ENCODE assay signal across 1 cellular context in the genomic region with DNA sequence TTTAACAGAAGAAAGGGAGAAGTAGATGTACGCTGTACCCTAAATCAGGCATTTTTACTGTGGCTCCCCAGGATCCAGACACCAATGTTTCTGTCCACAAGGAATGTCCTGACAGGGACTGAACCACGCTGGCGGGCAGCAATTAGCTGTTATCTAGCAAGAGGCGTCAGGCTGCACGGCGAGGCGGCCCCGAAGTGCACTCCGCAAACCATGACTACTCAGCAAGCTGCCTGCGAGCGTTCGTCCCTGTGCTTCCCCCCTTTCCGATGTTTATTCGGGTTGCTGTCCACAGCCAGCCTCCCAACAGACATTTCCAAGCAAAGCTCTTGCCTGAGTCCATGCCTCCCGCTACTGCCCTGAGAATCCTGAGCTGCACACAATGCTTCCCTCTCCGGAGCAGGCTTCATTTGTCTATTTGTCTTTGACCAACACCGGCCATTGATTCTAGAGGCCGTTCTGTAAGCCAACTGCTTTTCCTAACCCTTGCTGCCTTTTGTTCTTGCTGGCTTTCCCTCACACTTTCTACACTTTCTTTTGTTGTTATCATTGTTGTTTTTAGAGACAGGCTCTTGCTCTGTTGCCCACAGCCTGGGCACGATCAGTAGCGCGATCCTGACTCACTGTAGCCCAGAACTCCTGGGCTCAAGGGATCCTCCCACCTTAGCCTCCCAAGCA.
TF ChIP-seq lines count a peak whose summit lies in the region.

No MANE protein-coding gene starts in this region.

TF ChIP-seq in HepG2, 621 proteins besides CTCF, POLR2A, EP300 and RAD21 (continued from another document and continues in another):
- TF ChIP-seq, protein P1, sequence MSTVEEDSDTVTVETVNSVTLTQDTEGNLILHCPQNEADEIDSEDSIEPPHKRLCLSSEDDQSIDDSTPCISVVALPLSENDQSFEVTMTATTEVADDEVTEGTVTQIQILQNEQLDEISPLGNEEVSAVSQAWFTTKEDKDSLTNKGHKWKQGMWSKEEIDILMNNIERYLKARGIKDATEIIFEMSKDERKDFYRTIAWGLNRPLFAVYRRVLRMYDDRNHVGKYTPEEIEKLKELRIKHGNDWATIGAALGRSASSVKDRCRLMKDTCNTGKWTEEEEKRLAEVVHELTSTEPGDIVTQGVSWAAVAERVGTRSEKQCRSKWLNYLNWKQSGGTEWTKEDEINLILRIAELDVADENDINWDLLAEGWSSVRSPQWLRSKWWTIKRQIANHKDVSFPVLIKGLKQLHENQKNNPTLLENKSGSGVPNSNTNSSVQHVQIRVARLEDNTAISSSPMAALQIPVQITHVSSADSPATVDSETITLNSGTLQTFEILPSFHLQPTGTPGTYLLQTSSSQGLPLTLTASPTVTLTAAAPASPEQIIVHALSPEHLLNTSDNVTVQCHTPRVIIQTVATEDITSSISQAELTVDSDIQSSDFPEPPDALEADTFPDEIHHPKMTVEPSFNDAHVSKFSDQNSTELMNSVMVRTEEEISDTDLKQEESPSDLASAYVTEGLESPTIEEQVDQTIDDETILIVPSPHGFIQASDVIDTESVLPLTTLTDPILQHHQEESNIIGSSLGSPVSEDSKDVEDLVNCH (CRISPR knock-in tag; IDR thresholded peaks at IDR 0.05): no peak
- TF ChIP-seq ISX (CRISPR knock-in tag; conservative IDR thresholded peaks at IDR 0.05): no peak
- TF ChIP-seq, protein P2, sequence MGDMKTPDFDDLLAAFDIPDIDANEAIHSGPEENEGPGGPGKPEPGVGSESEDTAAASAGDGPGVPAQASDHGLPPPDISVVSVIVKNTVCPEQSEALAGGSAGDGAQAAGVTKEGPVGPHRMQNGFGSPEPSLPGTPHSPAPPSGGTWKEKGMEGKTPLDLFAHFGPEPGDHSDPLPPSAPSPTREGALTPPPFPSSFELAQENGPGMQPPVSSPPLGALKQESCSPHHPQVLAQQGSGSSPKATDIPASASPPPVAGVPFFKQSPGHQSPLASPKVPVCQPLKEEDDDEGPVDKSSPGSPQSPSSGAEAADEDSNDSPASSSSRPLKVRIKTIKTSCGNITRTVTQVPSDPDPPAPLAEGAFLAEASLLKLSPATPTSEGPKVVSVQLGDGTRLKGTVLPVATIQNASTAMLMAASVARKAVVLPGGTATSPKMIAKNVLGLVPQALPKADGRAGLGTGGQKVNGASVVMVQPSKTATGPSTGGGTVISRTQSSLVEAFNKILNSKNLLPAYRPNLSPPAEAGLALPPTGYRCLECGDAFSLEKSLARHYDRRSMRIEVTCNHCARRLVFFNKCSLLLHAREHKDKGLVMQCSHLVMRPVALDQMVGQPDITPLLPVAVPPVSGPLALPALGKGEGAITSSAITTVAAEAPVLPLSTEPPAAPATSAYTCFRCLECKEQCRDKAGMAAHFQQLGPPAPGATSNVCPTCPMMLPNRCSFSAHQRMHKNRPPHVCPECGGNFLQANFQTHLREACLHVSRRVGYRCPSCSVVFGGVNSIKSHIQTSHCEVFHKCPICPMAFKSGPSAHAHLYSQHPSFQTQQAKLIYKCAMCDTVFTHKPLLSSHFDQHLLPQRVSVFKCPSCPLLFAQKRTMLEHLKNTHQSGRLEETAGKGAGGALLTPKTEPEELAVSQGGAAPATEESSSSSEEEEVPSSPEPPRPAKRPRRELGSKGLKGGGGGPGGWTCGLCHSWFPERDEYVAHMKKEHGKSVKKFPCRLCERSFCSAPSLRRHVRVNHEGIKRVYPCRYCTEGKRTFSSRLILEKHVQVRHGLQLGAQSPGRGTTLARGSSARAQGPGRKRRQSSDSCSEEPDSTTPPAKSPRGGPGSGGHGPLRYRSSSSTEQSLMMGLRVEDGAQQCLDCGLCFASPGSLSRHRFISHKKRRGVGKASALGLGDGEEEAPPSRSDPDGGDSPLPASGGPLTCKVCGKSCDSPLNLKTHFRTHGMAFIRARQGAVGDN (CRISPR knock-in tag; IDR thresholded peaks at IDR 0.05): peak; percentile 40
- TF ChIP-seq ZBTB8A (CRISPR knock-in tag; IDR thresholded peaks at IDR 0.05; ENCODE audit: borderline replicate concordance, low read depth): no peak
- no peak for TF ChIP-seq ZNF589 (CRISPR knock-in tag; conservative IDR thresholded peaks at IDR 0.05)
- TF ChIP-seq, protein P3, sequence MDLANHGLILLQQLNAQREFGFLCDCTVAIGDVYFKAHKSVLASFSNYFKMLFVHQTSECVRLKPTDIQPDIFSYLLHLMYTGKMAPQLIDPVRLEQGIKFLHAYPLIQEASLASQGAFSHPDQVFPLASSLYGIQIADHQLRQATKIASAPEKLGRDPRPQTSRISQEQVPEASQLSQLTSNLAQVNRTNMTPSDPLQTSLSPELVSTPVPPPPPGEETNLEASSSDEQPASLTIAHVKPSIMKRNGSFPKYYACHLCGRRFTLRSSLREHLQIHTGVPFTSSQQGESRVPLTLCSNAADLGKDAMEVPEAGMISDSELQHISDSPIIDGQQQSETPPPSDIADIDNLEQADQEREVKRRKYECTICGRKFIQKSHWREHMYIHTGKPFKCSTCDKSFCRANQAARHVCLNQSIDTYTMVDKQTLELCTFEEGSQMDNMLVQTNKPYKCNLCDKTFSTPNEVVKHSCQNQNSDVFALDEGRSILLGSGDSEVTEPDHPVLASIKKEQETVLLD (CRISPR knock-in tag; IDR thresholded peaks at IDR 0.05; ENCODE audit: low read depth): no peak
- TF ChIP-seq NPAS2 (CRISPR knock-in tag; IDR thresholded peaks at IDR 0.05; ENCODE audit: borderline replicate concordance): no peak
- TF ChIP-seq ZNF136 (CRISPR knock-in tag; IDR thresholded peaks at IDR 0.05; ENCODE audit: low read depth): no peak
- TF ChIP-seq SATB2 (CRISPR knock-in tag; IDR thresholded peaks at IDR 0.05): no peak
- no peak for TF ChIP-seq ZNF224 (CRISPR knock-in tag; IDR thresholded peaks at IDR 0.05)
- TF ChIP-seq CBX2 (IDR thresholded peaks at IDR 0.05; ENCODE audit: low read depth, low read length): no peak
- TF ChIP-seq CBX2 (CRISPR knock-in tag; IDR thresholded peaks at IDR 0.05; ENCODE audit: low read depth): no peak
- TF ChIP-seq WIZ (CRISPR knock-in tag; IDR thresholded peaks at IDR 0.05): 0 out of 2 replicates have a peak, but pooled peaks have one; percentile 56
- TF ChIP-seq ZNF605 (CRISPR knock-in tag; IDR thresholded peaks at IDR 0.05): no peak
- 0 out of 2 replicates have a peak, but pooled peaks have one; percentile 20 for TF ChIP-seq FOXO1 (CRISPR knock-in tag; IDR thresholded peaks at IDR 0.05)
- TF ChIP-seq ETV5 (CRISPR knock-in tag; IDR thresholded peaks at IDR 0.05; ENCODE audit: borderline replicate concordance): no peak
- TF ChIP-seq RAD51 (IDR thresholded peaks at IDR 0.05; ENCODE audit: borderline replicate concordance): no peak
- TF ChIP-seq HDAC6 (IDR thresholded peaks at IDR 0.05; ENCODE audit: low read depth, low read length): no peak
- TF ChIP-seq ZNF83 (CRISPR knock-in tag; IDR thresholded peaks at IDR 0.05; ENCODE audit: borderline replicate concordance): no peak
- no peak for TF ChIP-seq TCF7 (IDR thresholded peaks at IDR 0.05; ENCODE audit: low read depth)
- TF ChIP-seq, protein P4, sequence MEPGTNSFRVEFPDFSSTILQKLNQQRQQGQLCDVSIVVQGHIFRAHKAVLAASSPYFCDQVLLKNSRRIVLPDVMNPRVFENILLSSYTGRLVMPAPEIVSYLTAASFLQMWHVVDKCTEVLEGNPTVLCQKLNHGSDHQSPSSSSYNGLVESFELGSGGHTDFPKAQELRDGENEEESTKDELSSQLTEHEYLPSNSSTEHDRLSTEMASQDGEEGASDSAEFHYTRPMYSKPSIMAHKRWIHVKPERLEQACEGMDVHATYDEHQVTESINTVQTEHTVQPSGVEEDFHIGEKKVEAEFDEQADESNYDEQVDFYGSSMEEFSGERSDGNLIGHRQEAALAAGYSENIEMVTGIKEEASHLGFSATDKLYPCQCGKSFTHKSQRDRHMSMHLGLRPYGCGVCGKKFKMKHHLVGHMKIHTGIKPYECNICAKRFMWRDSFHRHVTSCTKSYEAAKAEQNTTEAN (CRISPR knock-in tag; conservative IDR thresholded peaks at IDR 0.05): no peak
- TF ChIP-seq ZNF501 (CRISPR knock-in tag; IDR thresholded peaks at IDR 0.05): no peak
- TF ChIP-seq, protein P5, sequence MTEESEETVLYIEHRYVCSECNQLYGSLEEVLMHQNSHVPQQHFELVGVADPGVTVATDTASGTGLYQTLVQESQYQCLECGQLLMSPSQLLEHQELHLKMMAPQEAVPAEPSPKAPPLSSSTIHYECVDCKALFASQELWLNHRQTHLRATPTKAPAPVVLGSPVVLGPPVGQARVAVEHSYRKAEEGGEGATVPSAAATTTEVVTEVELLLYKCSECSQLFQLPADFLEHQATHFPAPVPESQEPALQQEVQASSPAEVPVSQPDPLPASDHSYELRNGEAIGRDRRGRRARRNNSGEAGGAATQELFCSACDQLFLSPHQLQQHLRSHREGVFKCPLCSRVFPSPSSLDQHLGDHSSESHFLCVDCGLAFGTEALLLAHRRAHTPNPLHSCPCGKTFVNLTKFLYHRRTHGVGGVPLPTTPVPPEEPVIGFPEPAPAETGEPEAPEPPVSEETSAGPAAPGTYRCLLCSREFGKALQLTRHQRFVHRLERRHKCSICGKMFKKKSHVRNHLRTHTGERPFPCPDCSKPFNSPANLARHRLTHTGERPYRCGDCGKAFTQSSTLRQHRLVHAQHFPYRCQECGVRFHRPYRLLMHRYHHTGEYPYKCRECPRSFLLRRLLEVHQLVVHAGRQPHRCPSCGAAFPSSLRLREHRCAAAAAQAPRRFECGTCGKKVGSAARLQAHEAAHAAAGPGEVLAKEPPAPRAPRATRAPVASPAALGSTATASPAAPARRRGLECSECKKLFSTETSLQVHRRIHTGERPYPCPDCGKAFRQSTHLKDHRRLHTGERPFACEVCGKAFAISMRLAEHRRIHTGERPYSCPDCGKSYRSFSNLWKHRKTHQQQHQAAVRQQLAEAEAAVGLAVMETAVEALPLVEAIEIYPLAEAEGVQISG (CRISPR knock-in tag; IDR thresholded peaks at IDR 0.05): 0 out of 2 replicates have a peak, but pooled peaks have one; percentile 33
- TF ChIP-seq, protein P6, sequence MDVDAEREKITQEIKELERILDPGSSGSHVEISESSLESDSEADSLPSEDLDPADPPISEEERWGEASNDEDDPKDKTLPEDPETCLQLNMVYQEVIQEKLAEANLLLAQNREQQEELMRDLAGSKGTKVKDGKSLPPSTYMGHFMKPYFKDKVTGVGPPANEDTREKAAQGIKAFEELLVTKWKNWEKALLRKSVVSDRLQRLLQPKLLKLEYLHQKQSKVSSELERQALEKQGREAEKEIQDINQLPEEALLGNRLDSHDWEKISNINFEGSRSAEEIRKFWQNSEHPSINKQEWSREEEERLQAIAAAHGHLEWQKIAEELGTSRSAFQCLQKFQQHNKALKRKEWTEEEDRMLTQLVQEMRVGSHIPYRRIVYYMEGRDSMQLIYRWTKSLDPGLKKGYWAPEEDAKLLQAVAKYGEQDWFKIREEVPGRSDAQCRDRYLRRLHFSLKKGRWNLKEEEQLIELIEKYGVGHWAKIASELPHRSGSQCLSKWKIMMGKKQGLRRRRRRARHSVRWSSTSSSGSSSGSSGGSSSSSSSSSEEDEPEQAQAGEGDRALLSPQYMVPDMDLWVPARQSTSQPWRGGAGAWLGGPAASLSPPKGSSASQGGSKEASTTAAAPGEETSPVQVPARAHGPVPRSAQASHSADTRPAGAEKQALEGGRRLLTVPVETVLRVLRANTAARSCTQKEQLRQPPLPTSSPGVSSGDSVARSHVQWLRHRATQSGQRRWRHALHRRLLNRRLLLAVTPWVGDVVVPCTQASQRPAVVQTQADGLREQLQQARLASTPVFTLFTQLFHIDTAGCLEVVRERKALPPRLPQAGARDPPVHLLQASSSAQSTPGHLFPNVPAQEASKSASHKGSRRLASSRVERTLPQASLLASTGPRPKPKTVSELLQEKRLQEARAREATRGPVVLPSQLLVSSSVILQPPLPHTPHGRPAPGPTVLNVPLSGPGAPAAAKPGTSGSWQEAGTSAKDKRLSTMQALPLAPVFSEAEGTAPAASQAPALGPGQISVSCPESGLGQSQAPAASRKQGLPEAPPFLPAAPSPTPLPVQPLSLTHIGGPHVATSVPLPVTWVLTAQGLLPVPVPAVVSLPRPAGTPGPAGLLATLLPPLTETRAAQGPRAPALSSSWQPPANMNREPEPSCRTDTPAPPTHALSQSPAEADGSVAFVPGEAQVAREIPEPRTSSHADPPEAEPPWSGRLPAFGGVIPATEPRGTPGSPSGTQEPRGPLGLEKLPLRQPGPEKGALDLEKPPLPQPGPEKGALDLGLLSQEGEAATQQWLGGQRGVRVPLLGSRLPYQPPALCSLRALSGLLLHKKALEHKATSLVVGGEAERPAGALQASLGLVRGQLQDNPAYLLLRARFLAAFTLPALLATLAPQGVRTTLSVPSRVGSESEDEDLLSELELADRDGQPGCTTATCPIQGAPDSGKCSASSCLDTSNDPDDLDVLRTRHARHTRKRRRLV (CRISPR knock-in tag; IDR thresholded peaks at IDR 0.05): no peak
- no peak for TF ChIP-seq ZBTB3 (CRISPR knock-in tag; IDR thresholded peaks at IDR 0.05; ENCODE audit: borderline replicate concordance, low read depth)
- no peak for TF ChIP-seq SP140L (CRISPR knock-in tag; IDR thresholded peaks at IDR 0.05; ENCODE audit: borderline replicate concordance)
- TF ChIP-seq, protein P7, sequence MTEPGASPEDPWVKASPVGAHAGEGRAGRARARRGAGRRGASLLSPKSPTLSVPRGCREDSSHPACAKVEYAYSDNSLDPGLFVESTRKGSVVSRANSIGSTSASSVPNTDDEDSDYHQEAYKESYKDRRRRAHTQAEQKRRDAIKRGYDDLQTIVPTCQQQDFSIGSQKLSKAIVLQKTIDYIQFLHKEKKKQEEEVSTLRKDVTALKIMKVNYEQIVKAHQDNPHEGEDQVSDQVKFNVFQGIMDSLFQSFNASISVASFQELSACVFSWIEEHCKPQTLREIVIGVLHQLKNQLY (CRISPR knock-in tag; IDR thresholded peaks at IDR 0.05): no peak
- no peak for TF ChIP-seq ZBTB42 (CRISPR knock-in tag; IDR thresholded peaks at IDR 0.05)
- TF ChIP-seq, protein P8, sequence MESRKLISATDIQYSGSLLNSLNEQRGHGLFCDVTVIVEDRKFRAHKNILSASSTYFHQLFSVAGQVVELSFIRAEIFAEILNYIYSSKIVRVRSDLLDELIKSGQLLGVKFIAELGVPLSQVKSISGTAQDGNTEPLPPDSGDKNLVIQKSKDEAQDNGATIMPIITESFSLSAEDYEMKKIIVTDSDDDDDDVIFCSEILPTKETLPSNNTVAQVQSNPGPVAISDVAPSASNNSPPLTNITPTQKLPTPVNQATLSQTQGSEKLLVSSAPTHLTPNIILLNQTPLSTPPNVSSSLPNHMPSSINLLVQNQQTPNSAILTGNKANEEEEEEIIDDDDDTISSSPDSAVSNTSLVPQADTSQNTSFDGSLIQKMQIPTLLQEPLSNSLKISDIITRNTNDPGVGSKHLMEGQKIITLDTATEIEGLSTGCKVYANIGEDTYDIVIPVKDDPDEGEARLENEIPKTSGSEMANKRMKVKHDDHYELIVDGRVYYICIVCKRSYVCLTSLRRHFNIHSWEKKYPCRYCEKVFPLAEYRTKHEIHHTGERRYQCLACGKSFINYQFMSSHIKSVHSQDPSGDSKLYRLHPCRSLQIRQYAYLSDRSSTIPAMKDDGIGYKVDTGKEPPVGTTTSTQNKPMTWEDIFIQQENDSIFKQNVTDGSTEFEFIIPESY (CRISPR knock-in tag; IDR thresholded peaks at IDR 0.05): no peak
- TF ChIP-seq, protein P9, sequence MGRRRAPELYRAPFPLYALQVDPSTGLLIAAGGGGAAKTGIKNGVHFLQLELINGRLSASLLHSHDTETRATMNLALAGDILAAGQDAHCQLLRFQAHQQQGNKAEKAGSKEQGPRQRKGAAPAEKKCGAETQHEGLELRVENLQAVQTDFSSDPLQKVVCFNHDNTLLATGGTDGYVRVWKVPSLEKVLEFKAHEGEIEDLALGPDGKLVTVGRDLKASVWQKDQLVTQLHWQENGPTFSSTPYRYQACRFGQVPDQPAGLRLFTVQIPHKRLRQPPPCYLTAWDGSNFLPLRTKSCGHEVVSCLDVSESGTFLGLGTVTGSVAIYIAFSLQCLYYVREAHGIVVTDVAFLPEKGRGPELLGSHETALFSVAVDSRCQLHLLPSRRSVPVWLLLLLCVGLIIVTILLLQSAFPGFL (CRISPR knock-in tag; IDR thresholded peaks at IDR 0.05): no peak
- 0 out of 2 replicates have a peak, but pooled peaks have one; percentile 23 for TF ChIP-seq ZBTB38 (CRISPR knock-in tag; IDR thresholded peaks at IDR 0.05)
- TF ChIP-seq, protein P10, sequence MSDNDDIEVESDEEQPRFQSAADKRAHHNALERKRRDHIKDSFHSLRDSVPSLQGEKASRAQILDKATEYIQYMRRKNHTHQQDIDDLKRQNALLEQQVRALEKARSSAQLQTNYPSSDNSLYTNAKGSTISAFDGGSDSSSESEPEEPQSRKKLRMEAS (IDR thresholded peaks at IDR 0.05): no peak
